34 cellular contexts compared by ENCODE assay signal in the genomic region with DNA sequence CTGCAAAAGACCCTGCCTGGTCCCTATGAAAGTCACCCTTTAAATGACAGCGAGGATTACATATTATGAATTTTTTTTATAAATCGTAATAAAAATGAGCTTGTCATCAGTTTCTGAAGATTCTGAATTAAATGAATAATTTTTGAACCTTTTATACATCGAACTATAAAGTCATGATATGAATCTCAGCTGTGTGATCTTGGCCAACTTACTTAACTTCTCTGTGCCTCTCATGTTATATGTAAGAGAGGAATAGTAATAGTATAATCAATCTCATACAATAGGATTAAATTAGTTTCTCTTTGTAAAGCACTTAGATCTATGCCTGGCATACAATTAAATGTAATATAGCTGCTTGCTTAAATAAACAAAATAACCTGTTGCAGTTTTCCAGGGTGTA. TPM values are rescaled to one million over a fixed set of nuclear protein-coding genes. Genes with fewer than 3 reads are reported as not detected.
"Had no signal": no experiment of that assay in that cellular context is flagged by ENCODE, and none has a peak within 500 bp of the region (broad histone marks: within the 10 kb centered on the region; RNA-seq: fewer than 3 reads in every experiment).

No MANE protein-coding gene starts in this region.

- H3K27ac Mint-ChIP-seq: dendritic cell treated with granulocyte-macrophage colony-stimulating factor and Interleukin-4, amounts not matched to agents 40 ng/mL and 50 ng/mL, for 4 days; effector memory CD8-positive, alpha-beta T cell; endodermal cell had no signal

- H3K36me3 ChIP-seq: colonic mucosa, esophagus muscularis mucosa, esophagus squamous epithelium, gastrocnemius medialis, gastroesophageal sphincter, heart left ventricle, heart right ventricle had no signal

- ATAC-seq: effector memory CD8-positive, alpha-beta T cell; esophagus mucosa; foreskin keratinocyte; gastrocnemius medialis; gastroesophageal sphincter; heart left ventricle; heart right ventricle had no signal

- H3K4me3 Mint-ChIP-seq: dendritic cell treated with granulocyte-macrophage colony-stimulating factor and Interleukin-4, amounts not matched to agents 40 ng/mL and 50 ng/mL, for 4 days; effector memory CD8-positive, alpha-beta T cell; endodermal cell had no signal

- H3K4me1 ChIP-seq: colonic mucosa, foreskin keratinocyte, gastrocnemius medialis, heart left ventricle had no signal

- H3K9me3 Mint-ChIP-seq: dendritic cell treated with granulocyte-macrophage colony-stimulating factor and Interleukin-4, amounts not matched to agents 40 ng/mL and 50 ng/mL, for 4 days; effector memory CD8-positive, alpha-beta T cell; endodermal cell had no signal

- H3K27me3 ChIP-seq: colonic mucosa, dorsolateral prefrontal cortex, esophagus muscularis mucosa, gastrocnemius medialis, gastroesophageal sphincter had no signal

- H3K4me3 ChIP-seq: colonic mucosa, coronary artery, dorsolateral prefrontal cortex, esophagus muscularis mucosa, esophagus squamous epithelium, gastrocnemius medialis, gastroesophageal sphincter, heart left ventricle, heart right ventricle had no signal

- FAIRE-seq: colon, endometrium, endothelial cell of umbilical vein, frontal cortex had no signal

- DNase-seq: colonic mucosa; cortex of kidney; dermis blood vessel endothelial cell; dorsolateral prefrontal cortex; effector CD4-positive, alpha-beta T cell; effector CD8-positive, alpha-beta T cell; effector memory CD4-positive, alpha-beta T cell; effector memory CD8-positive, alpha-beta T cell; erythroblast; esophagus squamous epithelium; foreskin fibroblast; foreskin keratinocyte; foreskin melanocyte; gastrocnemius medialis; glutamatergic neuron; head of caudate nucleus; heart left ventricle; heart right ventricle had no signal

- H3K27ac ChIP-seq: colonic mucosa, coronary artery, dorsolateral prefrontal cortex, epithelial cell of prostate, esophagus muscularis mucosa, esophagus squamous epithelium, foreskin keratinocyte, gastrocnemius medialis, gastroesophageal sphincter, heart left ventricle, heart right ventricle had no signal

- H3K9me3 ChIP-seq: colonic mucosa, esophagus muscularis mucosa, esophagus squamous epithelium, gastrocnemius medialis, gastroesophageal sphincter, heart left ventricle, heart right ventricle had no signal

RNA-seq across cellular contexts. Expression of a gene that starts 5.3 kb away (rescaled TPM):
- total RNA-seq: dermis blood vessel endothelial cell, dermis microvascular lymphatic vessel endothelial cell, endothelial cell of umbilical vein, epithelial cell of proximal tubule, esophagus mucosa, esophagus muscularis mucosa, esophagus squamous epithelium, fibroblast of lung, fibroblast of villous mesenchyme, gastrocnemius medialis, glomerular endothelial cell, heart right ventricle had no signal
- polyA plus RNA-seq: endothelial cell of umbilical vein, fibroblast of lung, foreskin keratinocyte, heart left ventricle had no signal
